33 cellular contexts compared by ENCODE assay signal in genomic region chr4:9861561-9861960, GRCh38.
"Had no signal": no experiment of that assay in that cellular context is flagged by ENCODE, and none has a peak within 500 bp of the region (broad histone marks: within the 10 kb centered on the region; RNA-seq: fewer than 3 reads in every experiment).

No MANE protein-coding gene starts in this region.

- H3K36me3 ChIP-seq: adrenal gland, ascending aorta, brain microvascular endothelial cell, breast epithelium, cardiac muscle cell had no signal

- H3K4me3 ChIP-seq: adrenal gland, ascending aorta, body of pancreas, breast epithelium, cardiac muscle cell had no signal

- H3K27ac ChIP-seq: adrenal gland, ascending aorta, body of pancreas, brain microvascular endothelial cell, breast epithelium, cardiac muscle cell had no signal

- FAIRE-seq: astrocyte, bronchial epithelial cell had no signal

- H3K27me3 ChIP-seq: adrenal gland, ascending aorta, body of pancreas, brain microvascular endothelial cell, breast epithelium, cardiac muscle cell had no signal

- ATAC-seq: activated naive CD4-positive, alpha-beta T cell treated with anti-CD3 and anti-CD28 coated beads, Interleukin-2, amount 50 U/mL, for 72 hours; activated naive CD8-positive, alpha-beta T cell treated with anti-CD3 and anti-CD28 coated beads, Interleukin-2, amount 50 U/mL, for 24 hours; activated T-cell treated with anti-CD3 and anti-CD28 coated beads, Interleukin-2, amount 50 U/mL, for 4 hours; activated T-cell treated with anti-CD3 and anti-CD28 coated beads, Interleukin-2, amount 50 U/mL, for 72 hours; activated T-helper 17 cell treated with anti-CD3 and anti-CD28 coated beads, Interleukin-2, amount 50 U/mL, for 72 hours; body of pancreas had no signal

- H3K9me3 ChIP-seq: adrenal gland had no signal

- H3K4me1 ChIP-seq: adrenal gland, ascending aorta, body of pancreas, breast epithelium had no signal

- DNase-seq: activated effector memory CD4-positive, alpha-beta T cell treated with anti-CD3 and anti-CD28 coated beads, Interleukin-2, amount 50 U/mL, for 16 hours; activated effector memory CD4-positive, alpha-beta T cell treated with Interleukin-2 at 50 U/mL for 16 hours; activated gamma-delta T cell; activated gamma-delta T cell treated with Interleukin-2 at 50 U/mL for 16 hours; activated naive CD4-positive, alpha-beta T cell; activated naive CD4-positive, alpha-beta T cell treated with anti-CD3 and anti-CD28 coated beads for 36 hours; activated naive CD4-positive, alpha-beta T cell treated with anti-CD3 and anti-CD28 coated beads, Interleukin-2, amount 10 ng/mL, durations not matched to agents 7 days and 5 days; activated naive CD4-positive, alpha-beta T cell treated with anti-CD3 and anti-CD28 coated beads, Interleukin-2, amount 50 U/mL, for 16 hours; activated naive CD4-positive, alpha-beta T cell treated with Interleukin-2 at 50 U/mL for 16 hours; activated naive CD8-positive, alpha-beta T cell treated with anti-CD3 and anti-CD28 coated beads for 36 hours; activated naive CD8-positive, alpha-beta T cell treated with anti-CD3 and anti-CD28 coated beads, Interleukin-2, amount 10 ng/mL, durations not matched to agents 7 days and 5 days; activated naive CD8-positive, alpha-beta T cell treated with anti-CD3 and anti-CD28 coated beads, Interleukin-2, amount 50 U/mL, for 24 hours; activated T-cell treated with anti-CD3 and anti-CD28 coated beads, Interleukin-2, amount 50 U/mL, for 24 hours; activated T-cell treated with anti-CD3 and anti-CD28 coated beads, Interleukin-2, amount 50 U/mL, for 4 hours; activated T-cell treated with anti-CD3 and anti-CD28 coated beads, Interleukin-2, amount 50 U/mL, for 48 hours; activated T-cell treated with anti-CD3 and anti-CD28 coated beads, Interleukin-2, amount 50 U/mL, for 72 hours; adrenal gland; amniotic stem cell; amygdala; anterior cingulate cortex; aorta; body of pancreas; brain microvascular endothelial cell; caudate nucleus; central memory CD4-positive, alpha-beta T cell; cerebellar nuclear complex had no signal
